ENCODE assay signal across 1 cellular context in the genomic region with DNA sequence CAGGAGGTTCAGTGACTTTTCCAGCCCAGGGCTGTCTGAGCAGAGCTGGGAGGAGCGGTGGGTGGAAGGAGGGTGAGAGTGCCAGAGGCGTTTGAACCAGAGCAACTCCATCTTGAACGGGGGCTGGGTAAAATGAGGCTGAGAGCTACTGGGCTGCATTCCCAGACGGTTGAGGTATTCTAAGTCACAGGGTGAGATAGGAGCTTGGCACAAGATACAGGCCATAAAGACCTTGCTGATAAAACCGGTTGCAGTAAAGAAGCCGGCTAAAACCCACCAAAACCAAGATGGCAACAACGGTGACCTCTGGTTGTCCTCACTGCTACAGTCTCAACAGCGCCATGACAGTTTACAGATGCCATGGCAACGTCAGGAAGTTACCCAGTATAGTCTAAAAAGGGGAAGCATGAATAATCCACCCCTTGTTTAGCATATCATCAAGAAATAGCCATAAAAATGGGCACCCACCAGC.
TF ChIP-seq lines count a peak whose summit lies in the region.

No MANE protein-coding gene starts in this region.

TF ChIP-seq in H1, 55 proteins besides CTCF, POLR2A, EP300 and RAD21:
- TF ChIP-seq POLR2AphosphoS5 (IDR thresholded peaks at IDR 0.05; ENCODE audit: low read depth, low read length) (no peak), MAFK (IDR thresholded peaks at IDR 0.05; ENCODE audit: low read depth, low read length) (no peak), TAF1 (IDR thresholded peaks at IDR 0.05; ENCODE audit: low read depth, low read length) (no peak), SIRT6 (IDR thresholded peaks at IDR 0.05; ENCODE audit: low read length) (no peak), RFX5 (IDR thresholded peaks at IDR 0.05; ENCODE audit: borderline replicate concordance, low read depth, low read length) (no peak), CHD1 (IDR thresholded peaks at IDR 0.05; ENCODE audit: low read depth, low read length) (no peak), KDM4A (IDR thresholded peaks at IDR 0.05; ENCODE audit: low read depth, low read length, severe bottlenecking) (no peak), EGR1 (IDR thresholded peaks at IDR 0.05; ENCODE audit: borderline replicate concordance, low read depth, low read length) (no peak), SIX5 (IDR thresholded peaks at IDR 0.05; ENCODE audit: low read depth, low read length) (no peak), KDM5A (IDR thresholded peaks at IDR 0.05; ENCODE audit: low read length) (no peak), RXRA (IDR thresholded peaks at IDR 0.05; ENCODE audit: insufficient read depth, low read depth, low read length) (no peak), CBX8 (IDR thresholded peaks at IDR 0.05; ENCODE audit: borderline replicate concordance, low read depth, low read length) (no peak), SP1 (IDR thresholded peaks at IDR 0.05; ENCODE audit: low read depth, low read length) (no peak), NRF1 (IDR thresholded peaks at IDR 0.05; ENCODE audit: low read depth, low read length) (no peak), CHD2 (IDR thresholded peaks at IDR 0.05; ENCODE audit: low read length) (no peak), EZH2 (IDR thresholded peaks at IDR 0.05; ENCODE audit: low read depth, low read length, severe bottlenecking) (no peak)
- TF ChIP-seq, protein P1, sequence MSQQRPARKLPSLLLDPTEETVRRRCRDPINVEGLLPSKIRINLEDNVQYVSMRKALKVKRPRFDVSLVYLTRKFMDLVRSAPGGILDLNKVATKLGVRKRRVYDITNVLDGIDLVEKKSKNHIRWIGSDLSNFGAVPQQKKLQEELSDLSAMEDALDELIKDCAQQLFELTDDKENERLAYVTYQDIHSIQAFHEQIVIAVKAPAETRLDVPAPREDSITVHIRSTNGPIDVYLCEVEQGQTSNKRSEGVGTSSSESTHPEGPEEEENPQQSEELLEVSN (IDR thresholded peaks at IDR 0.05): no peak
- TF ChIP-seq, protein P2, sequence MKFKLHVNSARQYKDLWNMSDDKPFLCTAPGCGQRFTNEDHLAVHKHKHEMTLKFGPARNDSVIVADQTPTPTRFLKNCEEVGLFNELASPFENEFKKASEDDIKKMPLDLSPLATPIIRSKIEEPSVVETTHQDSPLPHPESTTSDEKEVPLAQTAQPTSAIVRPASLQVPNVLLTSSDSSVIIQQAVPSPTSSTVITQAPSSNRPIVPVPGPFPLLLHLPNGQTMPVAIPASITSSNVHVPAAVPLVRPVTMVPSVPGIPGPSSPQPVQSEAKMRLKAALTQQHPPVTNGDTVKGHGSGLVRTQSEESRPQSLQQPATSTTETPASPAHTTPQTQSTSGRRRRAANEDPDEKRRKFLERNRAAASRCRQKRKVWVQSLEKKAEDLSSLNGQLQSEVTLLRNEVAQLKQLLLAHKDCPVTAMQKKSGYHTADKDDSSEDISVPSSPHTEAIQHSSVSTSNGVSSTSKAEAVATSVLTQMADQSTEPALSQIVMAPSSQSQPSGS (IDR thresholded peaks at IDR 0.05; ENCODE audit: low read length): no peak
